Comparison of ENCODE assay signal across 8 cellular contexts in genomic region chr10:14571866-14572507, GRCh38.
DNase-seq lines count a peak whose midpoint lies in the region; ATAC-seq and TF ChIP-seq lines count a peak whose summit lies in the region.

No MANE protein-coding gene starts in this region.

- H3K4me3 ChIP-seq in spleen, result peak overlapping the region in 5 of 8 donors; percentile 2 to 56 (median 18)
- no peak overlapping the region for H3K4me3 ChIP-seq in HAP-1

- no peaks in the 10 kb centered on the region for H3K27me3 ChIP-seq in spleen (replicated peaks in 1 of 7)
- H3K27me3 ChIP-seq in HAP-1 (ENCODE audit: low read depth), result no peaks in the 10 kb centered on the region

- 40 to 58% (median 47%) methylated on average over 9 to 10 of the region's 10 CpGs for WGBS in spleen, 5 donors

- H3K27ac ChIP-seq in spleen, result peak overlapping the region; percentile 57 to 93 (median 82)

- in situ Hi-C loops in HAP-1 (cut with MboI; ENCODE audit: low sequenced_read_pairs), result no loop called here

- ATAC-seq in GM19023 (IDR thresholded peaks at IDR 0.05; ENCODE audit: unreplicated experiment) (peak; percentile 71), HG03342 (IDR thresholded peaks at IDR 0.05; ENCODE audit: unreplicated experiment) (peak; percentile 77)

- peaks cover 0 to 23% (median 6%) of the 10 kb centered on the region in 6 donors for H3K36me3 ChIP-seq in spleen
- H3K36me3 ChIP-seq in HAP-1 (replicated peaks), result no peaks in the 10 kb centered on the region

- TF ChIP-seq CTCF in spleen (IDR thresholded peaks at IDR 0.05 in 8 of 11, conservative IDR thresholded peaks at IDR 0.05 in 3 of 11), result no peak

- no peaks in the 10 kb centered on the region for H3K9me3 ChIP-seq in spleen
- no peaks in the 10 kb centered on the region for H3K9me3 ChIP-seq in HAP-1

- intact Hi-C loops in spleen (cut with DNase I; ENCODE audit: low total_unique reads), result no loop called here

- no peak for TF ChIP-seq POLR2A in spleen (IDR thresholded peaks at IDR 0.05)

- DNase-seq in activated T-cell treated with anti-CD3 and anti-CD28 coated beads for 48 hours (ENCODE audit: low read depth), result peak; percentile 36
- DNase-seq in fibroblast of peridontal ligament (ENCODE audit: extremely low read depth), result peak; percentile 60
- peak; percentile 81 for DNase-seq in spleen
- DNase-seq in SKM-1 treated with dmso at 0.1 percent for 144 hours (lab: John Stamatoyannopoulos, UW; ENCODE audit: unreplicated experiment), result no peak
- no peak for DNase-seq in HAP-1 (ENCODE audit: low spot score in 2 of 2)
- DNase-seq in DMS 273 (lab: John Stamatoyannopoulos, UW; ENCODE audit: unreplicated experiment), result no peak

- H3K4me1 ChIP-seq in spleen (peaks cover 13 to 98% (median 49%) of the 10 kb centered on the region in 6 donors), HAP-1 (peaks cover 2% of the 10 kb centered on the region; the same call in 1 of the 2 replicates)

Comparison
In these comparisons a context has a peak if more than half of its experiments do, and no peak if none do; other contexts are left out.
1. DNase-seq: peak in activated T-cell treated with anti-CD3 and anti-CD28 coated beads for 48 hours (single experiment), fibroblast of peridontal ligament (single experiment) and spleen (single experiment); none in SKM-1 treated with dmso at 0.1 percent for 144 hours (single experiment), HAP-1 (0 of 2) and DMS 273 (single experiment).